ENCODE assay signal across 20 cellular contexts in genomic region chr9:120910643-120911042, GRCh38. TPM values are rescaled to one million over a fixed set of nuclear protein-coding genes. Genes with fewer than 3 reads are reported as not detected.
DNase-seq lines count a peak whose midpoint lies in the region; ATAC-seq lines count a peak whose summit lies in the region.
"Had no signal": no experiment of that assay in that cellular context is flagged by ENCODE, and none has a peak within 500 bp of the region (broad histone marks: within the 10 kb centered on the region; RNA-seq: fewer than 3 reads in every experiment).

No MANE protein-coding gene starts in this region.

- H3K9me3 ChIP-seq in CD8-positive, alpha-beta memory T cell (ENCODE audit: low read length) = no peaks in the 10 kb centered on the region
- H3K9me3 ChIP-seq: SJSA1, tibial artery had no signal

- H3K27me3 Mint-ChIP-seq in T-helper 1 cell treated with Interleukin-12 subunit alpha and Interleukin-12 subunit beta and Interleukin-4 antibody, amounts not matched to agents 30 μg/mL and 1 μg/mL, for 36 hours (ENCODE audit: low read depth) = no peaks in the 10 kb centered on the region
- H3K27me3 Mint-ChIP-seq in CD8-positive, alpha-beta memory T cell = no peaks in the 10 kb centered on the region
- no peaks in the 10 kb centered on the region for H3K27me3 Mint-ChIP-seq in activated T-helper 17 cell treated with anti-CD3 and anti-CD28 coated beads, Interleukin-2, amount 50 U/mL, for 72 hours
- H3K27me3 Mint-ChIP-seq: B cell had no signal

- peak; percentile 78 for ATAC-seq in activated T-helper 17 cell treated with anti-CD3 and anti-CD28 coated beads, Interleukin-2, amount 50 U/mL, for 72 hours (replicated peaks)
- ATAC-seq in esophagus mucosa (peak; percentile 65), HG03175 (IDR thresholded peaks at IDR 0.05; ENCODE audit: unreplicated experiment) (no peak)

- POLR2A ChIA-PET in CD8-positive, alpha-beta memory T cell (lab: Charles Lee) = interaction anchor here (1.4 to 2.1 kb wide), 3 partner anchors 10 to 19 kb away, joined by 5 to 6 read pairs (median 6); no protein-coding TSS in a partner anchor

- no peaks in the 10 kb centered on the region for H3K27me3 ChIP-seq in CD8-positive, alpha-beta memory T cell (ENCODE audit: insufficient read depth, low read length, poor library complexity, severe bottlenecking)
- H3K27me3 ChIP-seq: SJSA1, tibial artery had no signal

- no peak overlapping the region for H3K4me3 ChIP-seq in CD8-positive, alpha-beta memory T cell (ENCODE audit: low read length)
- H3K4me3 ChIP-seq: SJSA1, smooth muscle cell, tibial artery had no signal

- CTCF ChIA-PET in CD8-positive, alpha-beta memory T cell (lab: Charles Lee) = interaction anchor here (0.7 to 6.6 kb wide), 5 partner anchors 9 to 42 kb away, joined by 3 to 46 read pairs (median 5); partner anchors contain the start of gene TRAF1

- peaks cover 70% of the 10 kb centered on the region for H3K36me3 ChIP-seq in CD8-positive, alpha-beta memory T cell (ENCODE audit: insufficient read depth, low read length)
- H3K36me3 ChIP-seq: SJSA1 had no signal

- H3K36me3 Mint-ChIP-seq in T-helper 1 cell treated with Interleukin-12 subunit alpha and Interleukin-12 subunit beta and Interleukin-4 antibody, amounts not matched to agents 30 μg/mL and 1 μg/mL, for 36 hours (ENCODE audit: low read depth) = peaks cover 77% of the 10 kb centered on the region
- H3K36me3 Mint-ChIP-seq in CD8-positive, alpha-beta memory T cell = peaks cover 21 to 93% (median 36%) of the 10 kb centered on the region in 3 donors
- H3K36me3 Mint-ChIP-seq in activated T-helper 17 cell treated with anti-CD3 and anti-CD28 coated beads, Interleukin-2, amount 50 U/mL, for 72 hours (ENCODE audit: low read depth) = peaks cover 100% of the 10 kb centered on the region
- H3K36me3 Mint-ChIP-seq: brain had no signal

- no peak overlapping the region for H3K27ac ChIP-seq in CD8-positive, alpha-beta memory T cell (ENCODE audit: low read depth, low read length)
- H3K27ac ChIP-seq: 22Rv1, SJSA1 had no signal

- H3K4me1 ChIP-seq in CD8-positive, alpha-beta memory T cell (ENCODE audit: insufficient read depth, low read length) = peaks cover 75% of the 10 kb centered on the region

- peaks cover 64% of the 10 kb centered on the region for H3K4me1 Mint-ChIP-seq in T-helper 1 cell treated with Interleukin-12 subunit alpha and Interleukin-12 subunit beta and Interleukin-4 antibody, amounts not matched to agents 30 μg/mL and 1 μg/mL, for 36 hours (ENCODE audit: low read depth)
- H3K4me1 Mint-ChIP-seq in CD8-positive, alpha-beta memory T cell = peaks cover 65 to 91% (median 83%) of the 10 kb centered on the region in 3 donors
- peaks cover 58% of the 10 kb centered on the region for H3K4me1 Mint-ChIP-seq in activated T-helper 17 cell treated with anti-CD3 and anti-CD28 coated beads, Interleukin-2, amount 50 U/mL, for 72 hours
- H3K4me1 Mint-ChIP-seq: brain had no signal

- H3K27ac Mint-ChIP-seq in T-helper 1 cell treated with Interleukin-12 subunit alpha and Interleukin-12 subunit beta and Interleukin-4 antibody, amounts not matched to agents 30 μg/mL and 1 μg/mL, for 36 hours = peak overlapping the region; percentile 74
- H3K27ac Mint-ChIP-seq in CD8-positive, alpha-beta memory T cell = peak overlapping the region; percentile 75 to 96 (median 87)
- peak overlapping the region; percentile 78 for H3K27ac Mint-ChIP-seq in activated T-helper 17 cell treated with anti-CD3 and anti-CD28 coated beads, Interleukin-2, amount 50 U/mL, for 72 hours
- H3K27ac Mint-ChIP-seq: B cell, H9 had no signal

- peak overlapping the region; percentile 40 for H3K4me3 Mint-ChIP-seq in T-helper 1 cell treated with Interleukin-12 subunit alpha and Interleukin-12 subunit beta and Interleukin-4 antibody, amounts not matched to agents 30 μg/mL and 1 μg/mL, for 36 hours
- H3K4me3 Mint-ChIP-seq in CD8-positive, alpha-beta memory T cell = peak overlapping the region in 4 of 7 donors; percentile 8 to 64 (median 35)
- H3K4me3 Mint-ChIP-seq in activated T-helper 17 cell treated with anti-CD3 and anti-CD28 coated beads, Interleukin-2, amount 50 U/mL, for 72 hours = peak overlapping the region; percentile 91
- H3K4me3 Mint-ChIP-seq: B cell, brain, H9 had no signal

- no peaks in the 10 kb centered on the region for H3K9me3 Mint-ChIP-seq in T-helper 1 cell treated with Interleukin-12 subunit alpha and Interleukin-12 subunit beta and Interleukin-4 antibody, amounts not matched to agents 30 μg/mL and 1 μg/mL, for 36 hours
- no peaks in the 10 kb centered on the region for H3K9me3 Mint-ChIP-seq in CD8-positive, alpha-beta memory T cell
- no peaks in the 10 kb centered on the region for H3K9me3 Mint-ChIP-seq in activated T-helper 17 cell treated with anti-CD3 and anti-CD28 coated beads, Interleukin-2, amount 50 U/mL, for 72 hours
- H3K9me3 Mint-ChIP-seq: brain, H9 had no signal

- no peak for DNase-seq in T-helper 1 cell
- DNase-seq in CD8-positive, alpha-beta memory T cell = no peak
- no peak for DNase-seq in HuH-7 (ENCODE audit: low spot score)
- DNase-seq in NCI-H1436 treated with DMSO at 0.1 percent for 48 hours (lab: John Stamatoyannopoulos, UW) = no peak
- DNase-seq: DMS153, erythroblast, H9, midbrain, NCI-H1092, NCI-H524 treated with DMSO at 0.1 percent for 48 hours, tibial artery had no signal

RNA-seq across cellular contexts. Expression of gene TRAF1, which starts 16.0 kb away (rescaled TPM):
- 100 to 1,000 TPM; 316 to 322 TPM for total RNA-seq in CD8-positive, alpha-beta memory T cell
- 12.1 TPM for polyA plus RNA-seq in CD8-positive, alpha-beta memory T cell
- total RNA-seq in activated T-helper 17 cell treated with anti-CD3 and anti-CD28 coated beads, Interleukin-2, amount 50 U/mL, for 72 hours = 100 to 1,000 TPM in 1 of 2 donors, 10 to 100 TPM in 1; 71.4 to 164 TPM
- 1.2 TPM for total RNA-seq in esophagus mucosa

RNA-seq across cellular contexts. Expression of gene PHF19, which starts 33.7 kb away (rescaled TPM):
- 100 to 1,000 TPM; 206 to 214 TPM for total RNA-seq in CD8-positive, alpha-beta memory T cell
- polyA plus RNA-seq in CD8-positive, alpha-beta memory T cell = 8.3 TPM
- total RNA-seq in activated T-helper 17 cell treated with anti-CD3 and anti-CD28 coated beads, Interleukin-2, amount 50 U/mL, for 72 hours = 100 to 1,000 TPM; 236 to 258 TPM
- total RNA-seq in esophagus mucosa = 25.3 TPM

Comparison
In these comparisons a context has a peak if more than half of its experiments do, and no peak if none do; other contexts are left out.
1. H3K4me3 Mint-ChIP-seq: peak in every context shown above with its lines; median percentile 91 in activated T-helper 17 cell treated with anti-CD3 and anti-CD28 coated beads, Interleukin-2, amount 50 U/mL, for 72 hours; 40 in T-helper 1 cell treated with Interleukin-12 subunit alpha and Interleukin-12 subunit beta and Interleukin-4 antibody, amounts not matched to agents 30 μg/mL and 1 μg/mL, for 36 hours; 35 in CD8-positive, alpha-beta memory T cell.
2. RNA of gene TRAF1, which starts 16.0 kb away (total RNA-seq): 316 to 322 TPM in CD8-positive, alpha-beta memory T cell and 71.4 to 164 TPM in activated T-helper 17 cell treated with anti-CD3 and anti-CD28 coated beads, Interleukin-2, amount 50 U/mL, for 72 hours; 1.2 TPM in esophagus mucosa (single experiment); every median in the first group is over 10 times any median in the second.
3. Peak in every context shown above with its lines, with median percentiles within 50 percentile points of each other: H3K27ac Mint-ChIP-seq.